ENCODE assay signal across 12 cellular contexts in genomic region chr1:13948851-13949490, GRCh38.
DNase-seq lines count a peak whose midpoint lies in the region; ATAC-seq and TF ChIP-seq lines count a peak whose summit lies in the region.
"Had no signal": no experiment of that assay in that cellular context is flagged by ENCODE, and none has a peak within 500 bp of the region (broad histone marks: within the 10 kb centered on the region; RNA-seq: fewer than 3 reads in every experiment).

No MANE protein-coding gene starts in this region.

- no peak overlapping the region for H3K9ac ChIP-seq in subcutaneous abdominal adipose tissue (ENCODE audit: low read length in 5 of 5)

- TF ChIP-seq CTCF in fibroblast of mammary gland (conservative IDR thresholded peaks at IDR 0.05; ENCODE audit: control insufficient read depth, insufficient read depth, low read depth, low read length), result no peak

- H3K4me3 ChIP-seq in MG63 (no peak overlapping the region), fibroblast of mammary gland (ENCODE audit: control insufficient read depth, low read depth, low read length) (no peak overlapping the region), subcutaneous abdominal adipose tissue (ENCODE audit: low read depth in 1 of 5, low read length in 5 of 5) (no peak overlapping the region)

- H3K9me3 ChIP-seq in MG63, result no peaks in the 10 kb centered on the region
- H3K9me3 ChIP-seq in subcutaneous abdominal adipose tissue (ENCODE audit: control insufficient read depth in 5 of 5, low read length in 5 of 5), result no peaks in the 10 kb centered on the region

- DNase-seq in MG63 (peak; percentile 28), fibroblast of mammary gland (ENCODE audit: low read depth) (peak; percentile 100), medulla oblongata (ENCODE audit: extremely low spot score) (peak; percentile 15), EL (no peak), DMS153 treated with DMSO at 0.1 percent for 48 hours (lab: John Stamatoyannopoulos, UW; ENCODE audit: unreplicated experiment) (no peak)
- DNase-seq: activated CD4-positive, alpha-beta memory T cell treated with anti-CD3 and anti-CD28 coated beads for 36 hours; effector memory CD8-positive, alpha-beta T cell; PC-3; stimulated activated CD4-positive, alpha-beta T cell treated with anti-CD3 and anti-CD28 coated beads, Interleukin-4, amount 100 ng/mL, for 4 hours had no signal

- peaks cover 3 to 11% (median 4%) of the 10 kb centered on the region in 5 donors for H3K4me1 ChIP-seq in subcutaneous abdominal adipose tissue (ENCODE audit: control insufficient read depth in 5 of 5, insufficient read depth in 5 of 5, low read length in 5 of 5)

- H3K27ac ChIP-seq in subcutaneous abdominal adipose tissue (ENCODE audit: low read depth, low read length), result peak overlapping the region; percentile 67

- H3K36me3 ChIP-seq in MG63, result no peaks in the 10 kb centered on the region
- H3K36me3 ChIP-seq in subcutaneous abdominal adipose tissue (ENCODE audit: control insufficient read depth in 5 of 5, insufficient read depth in 5 of 5, low read length in 5 of 5), result no peaks in the 10 kb centered on the region

- H3K27me3 ChIP-seq in MG63 (no peaks in the 10 kb centered on the region; the same call in 1 of the 2 replicates), subcutaneous abdominal adipose tissue (ENCODE audit: control insufficient read depth in 5 of 5, insufficient read depth in 4 of 5, low read length in 5 of 5) (peaks cover 0 to 14% (median 3%) of the 10 kb centered on the region in 5 donors)

- ATAC-seq in HG03159 (IDR thresholded peaks at IDR 0.05; ENCODE audit: unreplicated experiment) (no peak), GM18498 (IDR thresholded peaks at IDR 0.05; ENCODE audit: unreplicated experiment) (no peak)
- ATAC-seq: effector memory CD8-positive, alpha-beta T cell; PC-3 had no signal

Comparison
In these comparisons a context has a peak if more than half of its experiments do, and no peak if none do; other contexts are left out.
1. DNase-seq: peak in MG63 (single experiment), fibroblast of mammary gland (single experiment) and medulla oblongata (single experiment); none in EL (single experiment) and DMS153 treated with DMSO at 0.1 percent for 48 hours (single experiment).